Comparison of ENCODE assay signal across 7 cellular contexts in the genomic region with DNA sequence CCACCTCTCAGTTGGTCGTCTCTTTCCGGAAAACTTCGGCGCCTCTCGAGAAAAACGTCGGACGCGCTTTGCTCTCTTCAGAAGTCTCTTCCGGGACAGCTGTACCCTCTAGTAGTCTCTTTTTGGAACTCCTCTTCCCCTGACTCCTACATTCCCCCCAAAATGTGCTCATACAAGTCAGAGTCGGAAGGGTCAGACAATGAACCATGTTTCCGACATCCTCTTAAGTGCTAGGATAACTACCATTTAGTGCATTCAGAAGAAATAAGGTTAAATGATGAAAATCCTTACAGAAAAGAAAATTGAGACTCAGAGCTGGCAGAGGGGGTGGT. TPM values are rescaled to one million over a fixed set of nuclear protein-coding genes. Genes with fewer than 3 reads are reported as not detected.
DNase-seq lines count a peak whose midpoint lies in the region; ATAC-seq and TF ChIP-seq lines count a peak whose summit lies in the region.

No MANE protein-coding gene starts in this region.

- TF ChIP-seq CTCF in HFF-Myc (IDR thresholded peaks at IDR 0.05; ENCODE audit: low read depth, low read length, missing control alignments), result no peak

- H3K27ac Mint-ChIP-seq in activated T-helper 1 cell treated with anti-CD3 and anti-CD28 coated beads, Interleukin-12 subunit alpha, Interleukin-12 subunit beta, Interleukin-2, Interleukin-4 antibody, amounts not matched to agents 30 ng/mL and 10 ng/mL and 1 ng/mL, durations not matched to agents 14 hours and 24 hours and 36 hours, result peak overlapping the region; percentile 87
- peak overlapping the region; percentile 95 to 98 for H3K27ac Mint-ChIP-seq in stimulated activated naive CD8-positive, alpha-beta T cell treated with anti-CD3 and anti-CD28 coated beads, Interleukin-15, amount 100 ng/mL, for 72 hours

- DNase-seq in HFF-Myc (ENCODE audit: extremely low read depth, low read depth) (no peak), anterior cingulate cortex (lab: John Stamatoyannopoulos, UW) (no peak), cerebellar nuclear complex (lab: John Stamatoyannopoulos, UW) (no peak)
- DNase-seq in activated T-helper 1 cell treated with anti-CD3 and anti-CD28 coated beads, Interleukin-12 subunit alpha, Interleukin-12 subunit beta, Interleukin-2, Interleukin-4 antibody, amounts not matched to agents 30 ng/mL and 10 ng/mL and 1 ng/mL, durations not matched to agents 14 hours and 24 hours and 36 hours (ENCODE audit: low spot score), result no peak
- DNase-seq in stimulated activated naive CD8-positive, alpha-beta T cell treated with anti-CD3 and anti-CD28 coated beads, Interleukin-15, amount 100 ng/mL, for 72 hours, result no peak
- DNase-seq in activated CD4-positive, CD25-positive, alpha-beta regulatory T cell (lab: John Stamatoyannopoulos, UW), result no peak

- H3K4me3 ChIP-seq in HFF-Myc (replicated peaks; ENCODE audit: low read depth, low read length) (peak overlapping the region; percentile 36), iPS-15b (ENCODE audit: low read depth, low read length) (peak overlapping the region; percentile 60)

- H3K36me3 ChIP-seq in iPS-15b (ENCODE audit: control insufficient read depth, insufficient read depth, low read length), result peaks cover 10% of the 10 kb centered on the region

- no peaks in the 10 kb centered on the region for H3K27me3 ChIP-seq in iPS-15b (ENCODE audit: control insufficient read depth, insufficient read depth, low read length)

- peaks cover 21% of the 10 kb centered on the region for H3K36me3 Mint-ChIP-seq in activated T-helper 1 cell treated with anti-CD3 and anti-CD28 coated beads, Interleukin-12 subunit alpha, Interleukin-12 subunit beta, Interleukin-2, Interleukin-4 antibody, amounts not matched to agents 30 ng/mL and 10 ng/mL and 1 ng/mL, durations not matched to agents 14 hours and 24 hours and 36 hours (ENCODE audit: low read depth)

- H3K9ac ChIP-seq in iPS-15b (ENCODE audit: low read depth, low read length), result no peak overlapping the region

- H3K4me1 ChIP-seq in iPS-15b (ENCODE audit: control insufficient read depth, insufficient read depth, low read length), result peaks cover 11% of the 10 kb centered on the region

- no peak for ATAC-seq in stimulated activated naive CD8-positive, alpha-beta T cell treated with anti-CD3 and anti-CD28 coated beads, Interleukin-15, amount 100 ng/mL, for 72 hours

- peak overlapping the region; percentile 88 for H3K4me3 Mint-ChIP-seq in activated T-helper 1 cell treated with anti-CD3 and anti-CD28 coated beads, Interleukin-12 subunit alpha, Interleukin-12 subunit beta, Interleukin-2, Interleukin-4 antibody, amounts not matched to agents 30 ng/mL and 10 ng/mL and 1 ng/mL, durations not matched to agents 14 hours and 24 hours and 36 hours
- H3K4me3 Mint-ChIP-seq in stimulated activated naive CD8-positive, alpha-beta T cell treated with anti-CD3 and anti-CD28 coated beads, Interleukin-15, amount 100 ng/mL, for 72 hours, result peak overlapping the region; percentile 88 to 90

- H3K4me1 Mint-ChIP-seq in activated T-helper 1 cell treated with anti-CD3 and anti-CD28 coated beads, Interleukin-12 subunit alpha, Interleukin-12 subunit beta, Interleukin-2, Interleukin-4 antibody, amounts not matched to agents 30 ng/mL and 10 ng/mL and 1 ng/mL, durations not matched to agents 14 hours and 24 hours and 36 hours (ENCODE audit: low read depth), result peaks cover 54% of the 10 kb centered on the region
- H3K4me1 Mint-ChIP-seq in stimulated activated naive CD8-positive, alpha-beta T cell treated with anti-CD3 and anti-CD28 coated beads, Interleukin-15, amount 100 ng/mL, for 72 hours, result peaks cover 46% of the 10 kb centered on the region

- no peaks in the 10 kb centered on the region for H3K9me3 Mint-ChIP-seq in activated T-helper 1 cell treated with anti-CD3 and anti-CD28 coated beads, Interleukin-12 subunit alpha, Interleukin-12 subunit beta, Interleukin-2, Interleukin-4 antibody, amounts not matched to agents 30 ng/mL and 10 ng/mL and 1 ng/mL, durations not matched to agents 14 hours and 24 hours and 36 hours
- H3K9me3 Mint-ChIP-seq in stimulated activated naive CD8-positive, alpha-beta T cell treated with anti-CD3 and anti-CD28 coated beads, Interleukin-15, amount 100 ng/mL, for 72 hours, result no peaks in the 10 kb centered on the region

- intact Hi-C loops in activated T-helper 1 cell treated with anti-CD3 and anti-CD28 coated beads, Interleukin-12 subunit alpha, Interleukin-12 subunit beta, Interleukin-2, Interleukin-4 antibody, amounts not matched to agents 30 ng/mL and 10 ng/mL and 1 ng/mL, durations not matched to agents 14 hours and 24 hours and 36 hours (cut with micrococcal nuclease), result loop anchor here (1.0 to 5.0 kb wide), 10 partner anchors 127 to 1717 kb away; a partner anchor contains a TSS

- peaks cover 3% of the 10 kb centered on the region for H3K27me3 Mint-ChIP-seq in activated T-helper 1 cell treated with anti-CD3 and anti-CD28 coated beads, Interleukin-12 subunit alpha, Interleukin-12 subunit beta, Interleukin-2, Interleukin-4 antibody, amounts not matched to agents 30 ng/mL and 10 ng/mL and 1 ng/mL, durations not matched to agents 14 hours and 24 hours and 36 hours (ENCODE audit: insufficient read depth)
- H3K27me3 Mint-ChIP-seq in stimulated activated naive CD8-positive, alpha-beta T cell treated with anti-CD3 and anti-CD28 coated beads, Interleukin-15, amount 100 ng/mL, for 72 hours, result no peaks in the 10 kb centered on the region

- no peaks in the 10 kb centered on the region for H3K9me3 ChIP-seq in iPS-15b (ENCODE audit: control insufficient read depth, insufficient read depth, low read length)

RNA-seq across cellular contexts. Expression of a gene that starts 0.5 kb away (rescaled TPM):
- total RNA-seq in activated T-helper 1 cell treated with anti-CD3 and anti-CD28 coated beads, Interleukin-12 subunit alpha, Interleukin-12 subunit beta, Interleukin-2, Interleukin-4 antibody, amounts not matched to agents 30 ng/mL and 10 ng/mL and 1 ng/mL, durations not matched to agents 14 hours and 24 hours and 36 hours, result 16.8 and 18.5 TPM in 2 replicates

RNA-seq across cellular contexts. Expression of a gene that starts 19.7 kb away (rescaled TPM):
- total RNA-seq in activated T-helper 1 cell treated with anti-CD3 and anti-CD28 coated beads, Interleukin-12 subunit alpha, Interleukin-12 subunit beta, Interleukin-2, Interleukin-4 antibody, amounts not matched to agents 30 ng/mL and 10 ng/mL and 1 ng/mL, durations not matched to agents 14 hours and 24 hours and 36 hours, result not detected in 2 replicates

RNA-seq across cellular contexts. Expression of a gene that starts 38.5 kb away (rescaled TPM):
- total RNA-seq in activated T-helper 1 cell treated with anti-CD3 and anti-CD28 coated beads, Interleukin-12 subunit alpha, Interleukin-12 subunit beta, Interleukin-2, Interleukin-4 antibody, amounts not matched to agents 30 ng/mL and 10 ng/mL and 1 ng/mL, durations not matched to agents 14 hours and 24 hours and 36 hours, result 0.24 TPM in 1 of 2 replicates, not detected in the other
